Comparison of ENCODE assay signal across 1 cellular context in the genomic region with DNA sequence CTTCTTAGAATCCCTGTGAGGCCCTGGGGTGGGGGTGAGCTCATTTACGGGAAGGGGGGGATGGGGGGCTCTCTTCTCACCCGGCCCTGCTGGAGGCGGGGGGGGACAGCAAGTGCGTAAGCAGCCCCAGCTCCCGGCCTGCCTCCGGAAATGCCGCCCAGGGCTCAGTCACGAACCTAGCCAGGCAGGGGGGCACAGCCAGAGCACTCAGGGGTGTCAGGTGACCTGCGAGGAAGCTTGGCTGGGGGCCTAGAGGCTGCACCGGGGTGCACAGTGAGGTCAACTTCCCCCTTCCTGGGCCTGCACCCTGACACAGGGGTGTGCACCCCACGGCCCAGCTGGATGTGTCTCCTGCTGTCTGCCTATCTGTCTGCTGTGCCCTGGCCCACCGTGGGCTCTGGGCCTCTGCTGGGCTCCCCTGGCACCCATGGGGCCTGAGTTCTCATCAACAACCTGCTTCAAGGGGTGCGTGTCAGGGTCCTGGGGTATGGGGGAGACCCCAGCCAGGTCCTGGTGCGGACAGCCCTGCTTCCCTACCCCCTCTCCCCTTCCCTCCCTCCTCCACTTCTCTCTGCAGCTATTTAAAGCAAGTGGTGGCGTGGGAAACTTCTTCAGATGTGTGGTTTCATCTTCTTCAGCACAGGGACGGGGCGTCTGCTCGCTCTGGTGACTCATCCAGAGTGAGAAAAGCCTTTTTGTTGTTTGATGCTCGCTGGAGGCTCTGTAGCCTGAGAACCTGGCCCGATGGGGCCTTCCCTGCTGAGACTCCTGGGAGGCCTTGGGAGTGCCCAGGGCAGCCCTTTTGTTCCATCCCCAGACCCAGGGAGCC.
TF ChIP-seq lines count a peak whose summit lies in the region.

No MANE protein-coding gene starts in this region.

TF ChIP-seq in GM23338, 12 proteins besides CTCF, POLR2A, EP300 and RAD21 (continued from another document):
- TF ChIP-seq, protein P1, sequence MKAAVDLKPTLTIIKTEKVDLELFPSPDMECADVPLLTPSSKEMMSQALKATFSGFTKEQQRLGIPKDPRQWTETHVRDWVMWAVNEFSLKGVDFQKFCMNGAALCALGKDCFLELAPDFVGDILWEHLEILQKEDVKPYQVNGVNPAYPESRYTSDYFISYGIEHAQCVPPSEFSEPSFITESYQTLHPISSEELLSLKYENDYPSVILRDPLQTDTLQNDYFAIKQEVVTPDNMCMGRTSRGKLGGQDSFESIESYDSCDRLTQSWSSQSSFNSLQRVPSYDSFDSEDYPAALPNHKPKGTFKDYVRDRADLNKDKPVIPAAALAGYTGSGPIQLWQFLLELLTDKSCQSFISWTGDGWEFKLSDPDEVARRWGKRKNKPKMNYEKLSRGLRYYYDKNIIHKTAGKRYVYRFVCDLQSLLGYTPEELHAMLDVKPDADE (IDR thresholded peaks at IDR 0.05) = no peak
- TF ChIP-seq NANOG (IDR thresholded peaks at IDR 0.05; ENCODE audit: borderline replicate concordance) = no peak
- TF ChIP-seq ZNF331 (CRISPR knock-in tag; IDR thresholded peaks at IDR 0.05; ENCODE audit: low read depth) = no peak
- TF ChIP-seq CREB1 (CRISPR knock-in tag; IDR thresholded peaks at IDR 0.05; ENCODE audit: low read depth) = no peak
- TF ChIP-seq EZH2 (IDR thresholded peaks at IDR 0.05; ENCODE audit: low read depth, unreplicated experiment) = no peak
- no peak for TF ChIP-seq ZNF114 (CRISPR knock-in tag; IDR thresholded peaks at IDR 0.05)
- no peak for TF ChIP-seq EZH2phosphoT487 (IDR thresholded peaks at IDR 0.05; ENCODE audit: unreplicated experiment)
- TF ChIP-seq POLR2AphosphoS5 (IDR thresholded peaks at IDR 0.05; ENCODE audit: low read depth) = no peak
TF ChIP-seq in GM23338: peak in this region for 0.
